ENCODE assay signal across 8 cellular contexts in genomic region chr7:44383566-44383965, GRCh38. TPM values are rescaled to one million over a fixed set of nuclear protein-coding genes. Genes with fewer than 3 reads are reported as not detected.
DNase-seq lines count a peak whose midpoint lies in the region; ATAC-seq, FAIRE-seq and TF ChIP-seq lines count a peak whose summit lies in the region.
"Had no signal": no experiment of that assay in that cellular context is flagged by ENCODE, and none has a peak within 500 bp of the region (broad histone marks: within the 10 kb centered on the region; RNA-seq: fewer than 3 reads in every experiment).

No MANE protein-coding gene starts in this region.

- H3K27ac ChIP-seq in brain microvascular endothelial cell, result peak overlapping the region; percentile 61
- H3K27ac ChIP-seq in right cardiac atrium (ENCODE audit: low read length), result no peak overlapping the region
- H3K27ac ChIP-seq in tibial artery, result peak overlapping the region; percentile 26 to 45

- H3K4me3 ChIP-seq in brain microvascular endothelial cell (ENCODE audit: low read depth, low read length) (no peak overlapping the region), right cardiac atrium (ENCODE audit: low read length) (no peak overlapping the region), tibial artery (no peak overlapping the region)

- H3K36me3 ChIP-seq in brain microvascular endothelial cell (replicated peaks) (peaks cover 6% of the 10 kb centered on the region), tibial artery (peaks cover 8 to 84% (median 40%) of the 10 kb centered on the region in 3 donors)

- intact Hi-C loops in right cardiac atrium (cut with DNase I) (no loop called here), tibial artery (cut with DNase I; ENCODE audit: low total_unique reads) (no loop called here)

- peaks cover 14% of the 10 kb centered on the region for H3K4me1 ChIP-seq in right cardiac atrium (ENCODE audit: control insufficient read depth, insufficient read depth, low read length)
- H3K4me1 ChIP-seq in tibial artery, result peaks cover 0 to 23% (median 2%) of the 10 kb centered on the region in 4 donors

- DNase-seq in HTR-8/SVneo (ENCODE audit: insufficient read length, low spot score) (peak; percentile 39), brain microvascular endothelial cell (peak; percentile 67), right cardiac atrium (peak; percentile 55 to 73 (median 70)), tibial artery (peak; percentile 45 to 75), NCI-H1417 treated with DMSO at 0.1 percent for 48 hours (lab: John Stamatoyannopoulos, UW) (no peak)

- 66% methylated on average over 11 of the region's 11 CpGs for WGBS in right cardiac atrium

- peak; percentile 72 for FAIRE-seq in HTR-8/SVneo (lab: Jason Lieb, UNC)

- no peaks in the 10 kb centered on the region for H3K9me3 ChIP-seq in right cardiac atrium (ENCODE audit: control insufficient read depth, low read length)
- no peaks in the 10 kb centered on the region for H3K9me3 ChIP-seq in tibial artery

- TF ChIP-seq CTCF in brain microvascular endothelial cell (IDR thresholded peaks at IDR 0.05; ENCODE audit: low read depth, low read length, missing control alignments) (no peak), tibial artery (IDR thresholded peaks at IDR 0.05) (no peak)

- peak; percentile 14 to 49 for ATAC-seq in right cardiac atrium
- no peak for ATAC-seq in HG02973 (IDR thresholded peaks at IDR 0.05; ENCODE audit: unreplicated experiment)
- ATAC-seq in GM19035 (IDR thresholded peaks at IDR 0.05; ENCODE audit: unreplicated experiment), result no peak
- ATAC-seq: esophagus mucosa had no signal

- in situ Hi-C loops in brain microvascular endothelial cell (cut with HindIII; ENCODE audit: low pct_ligation_motif_present, low sequenced_read_pairs), result no loop called here

- H3K27me3 ChIP-seq in brain microvascular endothelial cell (replicated peaks) (no peaks in the 10 kb centered on the region), right cardiac atrium (ENCODE audit: control insufficient read depth, insufficient read depth) (no peaks in the 10 kb centered on the region), tibial artery (no peaks in the 10 kb centered on the region)

RNA-seq across cellular contexts. Expression of gene CAMK2B, which starts 58.2 kb away (rescaled TPM):
- total RNA-seq in right cardiac atrium, result 100 to 1,000 TPM in 2 of 4 donors, 10 to 100 TPM in 2; 79.7 to 134 (median 106) TPM
- polyA plus RNA-seq in right cardiac atrium, result 105 TPM

Comparison
In these comparisons a context has a peak if more than half of its experiments do, and no peak if none do; other contexts are left out.
1. ATAC-seq: peak in right cardiac atrium (2 of 2); none in HG02973 (single experiment) and GM19035 (single experiment).